ENCODE assay signal across 17 cellular contexts in genomic region chr3:2589336-2589969, GRCh38.
"Had no signal": no experiment of that assay in that cellular context is flagged by ENCODE, and none has a peak within 500 bp of the region (broad histone marks: within the 10 kb centered on the region; RNA-seq: fewer than 3 reads in every experiment).

No MANE protein-coding gene starts in this region.

- H3K4me3 ChIP-seq: colonic mucosa, heart right ventricle, mucosa of descending colon, stomach, thoracic aorta, vagina had no signal

- H3K36me3 ChIP-seq: colonic mucosa, heart right ventricle, neutrophil, stomach, thoracic aorta, vagina had no signal

- H3K27me3 ChIP-seq: colonic mucosa, heart right ventricle, neutrophil, stomach, vagina had no signal

- H3K4me1 ChIP-seq: colonic mucosa, heart right ventricle, stomach, vagina had no signal

- H3K9me3 ChIP-seq: colonic mucosa, mucosa of descending colon, neutrophil, stomach, thoracic aorta, vagina had no signal

- DNase-seq: colonic mucosa; effector CD4-positive, alpha-beta T cell; endodermal cell; heart right ventricle; islet precursor cell; mucosa of descending colon; naive thymus-derived CD8-positive, alpha-beta T cell; posterior cingulate gyrus; stimulated activated CD4-positive, alpha-beta T cell treated with anti-CD3 and anti-CD28 coated beads, Interleukin-12 subunit alpha, Interleukin-12 subunit beta, amount 100 ng/mL, for 4 hours; stimulated activated naive CD4-positive, alpha-beta T cell; stomach; substantia nigra had no signal

- H3K27ac ChIP-seq: colonic mucosa, heart right ventricle, neutrophil, stomach, thoracic aorta, vagina had no signal

- ATAC-seq: heart right ventricle; left lobe of liver; mucosa of descending colon; naive thymus-derived CD8-positive, alpha-beta T cell; sciatic nerve had no signal
